Comparison of ENCODE assay signal across 16 cellular contexts in genomic region chr4:4347585-4347984, GRCh38. TPM values are rescaled to one million over a fixed set of nuclear protein-coding genes. Genes with fewer than 3 reads are reported as not detected.
"Had no signal": no experiment of that assay in that cellular context is flagged by ENCODE, and none has a peak within 500 bp of the region (broad histone marks: within the 10 kb centered on the region; RNA-seq: fewer than 3 reads in every experiment).

No MANE protein-coding gene starts in this region.

- H3K4me3 ChIP-seq: body of pancreas, colonic mucosa, esophagus muscularis mucosa, tibial artery had no signal

- H3K27ac ChIP-seq: body of pancreas, colonic mucosa, esophagus muscularis mucosa, tibial artery had no signal

- ATAC-seq: body of pancreas; stimulated activated naive B cell treated with anti-CD40 and anti-IgM and Interleukin-4, amounts not matched to agents 10 μg/mL and 1 μg/mL and 100 μg/mL, for 72 hours had no signal

- H3K4me1 ChIP-seq: body of pancreas, colonic mucosa, esophagus muscularis mucosa, tibial artery had no signal

- DNase-seq: activated B cell treated with CpG ODN at 0.5 μM for 24 hours; activated CD4-positive, alpha-beta T cell treated with anti-CD3 and anti-CD28 coated beads, Interleukin-2, amount 10 ng/mL, durations not matched to agents 24 days and 14 days; activated naive CD4-positive, alpha-beta T cell treated with anti-CD3 and anti-CD28 coated beads for 36 hours; activated T-cell treated with anti-CD3 and anti-CD28 coated beads for 4 hours; amygdala; body of pancreas; caudate nucleus; colonic mucosa; islet precursor cell; mammary epithelial cell; naive B cell; posterior cingulate gyrus; retina; stimulated activated naive B cell treated with anti-CD40 and anti-IgM and Interleukin-4, amounts not matched to agents 10 μg/mL and 1 μg/mL and 100 μg/mL, for 72 hours; tibial artery had no signal

- H3K27me3 ChIP-seq: body of pancreas, colonic mucosa had no signal

- H3K36me3 Mint-ChIP-seq: naive B cell; stimulated activated naive B cell treated with anti-CD40 and anti-IgM and Interleukin-4, amounts not matched to agents 10 μg/mL and 1 μg/mL and 100 μg/mL, for 72 hours had no signal

- H3K27ac Mint-ChIP-seq: activated B cell treated with CpG ODN at 0.5 μM for 24 hours; activated naive CD4-positive, alpha-beta T cell treated with anti-CD3 and anti-CD28 coated beads for 36 hours; stimulated activated naive B cell treated with anti-CD40 and anti-IgM and Interleukin-4, amounts not matched to agents 10 μg/mL and 1 μg/mL and 100 μg/mL, for 72 hours had no signal

- H3K9me3 ChIP-seq: body of pancreas, colonic mucosa, esophagus muscularis mucosa, tibial artery had no signal

- H3K4me3 Mint-ChIP-seq: activated naive CD4-positive, alpha-beta T cell treated with anti-CD3 and anti-CD28 coated beads for 36 hours; stimulated activated naive B cell treated with anti-CD40 and anti-IgM and Interleukin-4, amounts not matched to agents 10 μg/mL and 1 μg/mL and 100 μg/mL, for 72 hours had no signal

- H3K36me3 ChIP-seq: colonic mucosa, esophagus muscularis mucosa, tibial artery had no signal

- H3K27me3 Mint-ChIP-seq: activated CD4-positive, alpha-beta T cell treated with anti-CD3 and anti-CD28 coated beads, Interleukin-2, amount 10 ng/mL, durations not matched to agents 24 days and 14 days had no signal

RNA-seq across cellular contexts. Expression of gene NSG1, which starts 39.3 kb away (rescaled TPM):
- total RNA-seq: activated B cell treated with CpG ODN at 0.5 μM for 24 hours had no signal
